17 cellular contexts compared by ENCODE assay signal in genomic region chr7:48528689-48529088, GRCh38.
DNase-seq lines count a peak whose midpoint lies in the region; ATAC-seq, FAIRE-seq and TF ChIP-seq lines count a peak whose summit lies in the region.
"Had no signal": no experiment of that assay in that cellular context is flagged by ENCODE, and none has a peak within 500 bp of the region (broad histone marks: within the 10 kb centered on the region; RNA-seq: fewer than 3 reads in every experiment).

No MANE protein-coding gene starts in this region.

- no peak overlapping the region for H2BK15ac ChIP-seq in H1 (ENCODE audit: low read length)

- POLR2A ChIA-PET in H1 (lab: Charles Lee; ENCODE audit: partially characterized antibody) = no interaction called here

- H4K20me1 ChIP-seq in H1 (replicated peaks in 1 of 2; ENCODE audit: control insufficient read depth in 1 of 2, insufficient read depth in 2 of 2, low read length in 2 of 2) = no peaks in the 10 kb centered on the region

- H3K27me3 ChIP-seq in H1 (replicated peaks in 1 of 4; ENCODE audit: control insufficient read depth in 3 of 4, extremely low read depth in 1 of 4, insufficient read depth in 3 of 4, low read length in 3 of 4) = no peaks in the 10 kb centered on the region
- H3K27me3 ChIP-seq: suprapubic skin had no signal

- no peak overlapping the region for H3K4me2 ChIP-seq in H1 (ENCODE audit: insufficient read depth in 1 of 2, low read depth in 2 of 2, low read length in 2 of 2)

- no peak overlapping the region for H3K27ac ChIP-seq in H1 (ENCODE audit: low read depth, low read length)
- H3K27ac ChIP-seq: C4-2B, suprapubic skin had no signal

- H3K4ac ChIP-seq in H1 (replicated peaks; ENCODE audit: insufficient read length, low read depth, low read length) = no peak overlapping the region

- H2BK12ac ChIP-seq in H1 (ENCODE audit: low read depth, low read length) = no peak overlapping the region

- TF ChIP-seq POLR2A in H1 (IDR thresholded peaks at IDR 0.05; ENCODE audit: control extremely low read depth in 1 of 2, low read depth in 2 of 2, low read length in 2 of 2) = no peak

- H3K56ac ChIP-seq in H1 (replicated peaks; ENCODE audit: insufficient read length, low read depth, low read length) = no peak overlapping the region

- no peak for TF ChIP-seq EP300 in H1 (IDR thresholded peaks at IDR 0.05; ENCODE audit: borderline replicate concordance in 1 of 2, low read depth in 2 of 2, low read length in 2 of 2)

- no peaks in the 10 kb centered on the region for H3K23me2 ChIP-seq in H1 (ENCODE audit: low read depth, low read length)

- no peak overlapping the region for H4K5ac ChIP-seq in H1 (ENCODE audit: insufficient read length, low read depth, low read length)

- no peak overlapping the region for H2BK5ac ChIP-seq in H1 (ENCODE audit: low read depth, low read length)

- TF ChIP-seq RAD21 in H1 (IDR thresholded peaks at IDR 0.05 in 1 of 2, conservative IDR thresholded peaks at IDR 0.05 in 1 of 2; ENCODE audit: low read depth in 2 of 2, low read length in 2 of 2) = peak; percentile 22 to 40; a peak in 3 of 4 replicates

- no peak overlapping the region for H4K8ac ChIP-seq in H1 (ENCODE audit: extremely low read depth, insufficient read depth, low read length)

- H3K9ac ChIP-seq in H1 (replicated peaks in 1 of 4; ENCODE audit: extremely low read depth in 1 of 4, low read depth in 3 of 4, low read length in 3 of 4) = no peak overlapping the region

- no peak for FAIRE-seq in H1 (lab: Jason Lieb, UNC)
- FAIRE-seq in urothelium cell line (lab: Jason Lieb, UNC) = peak; percentile 23

- no peaks in the 10 kb centered on the region for H3K79me1 ChIP-seq in H1 (ENCODE audit: low read depth, low read length)

- no peak overlapping the region for H2AFZ ChIP-seq in H1 (ENCODE audit: low read length)

- no peak overlapping the region for H2BK120ac ChIP-seq in H1 (replicated peaks; ENCODE audit: low read depth, low read length)

- no peak overlapping the region for H2BK20ac ChIP-seq in H1 (ENCODE audit: low read length)

- no peak overlapping the region for H4K91ac ChIP-seq in H1 (replicated peaks; ENCODE audit: insufficient read length, low read length)

- H3K4me1 ChIP-seq in H1 (replicated peaks in 1 of 4; ENCODE audit: control insufficient read depth in 3 of 4, insufficient read depth in 4 of 4, low read length in 3 of 4) = peaks cover 0 to 4% (median 0%) of the 10 kb centered on the region in 4 experiments; a peak in 1 of 7 replicates
- H3K4me1 ChIP-seq: suprapubic skin had no signal

- H3K14ac ChIP-seq in H1 (ENCODE audit: insufficient read length) = no peak overlapping the region

- no peak overlapping the region for H3K4me3 ChIP-seq in H1 (ENCODE audit: extremely low read depth in 1 of 4, insufficient read depth in 2 of 4, low read depth in 3 of 4, low read length in 4 of 4)
- H3K4me3 ChIP-seq: suprapubic skin had no signal

- DNase-seq in SKM-1 treated with dmso at 0.1 percent for 144 hours (lab: John Stamatoyannopoulos, UW; ENCODE audit: unreplicated experiment) = peak; percentile 8
- no peak for DNase-seq in SKM-1 (lab: John Stamatoyannopoulos, UW; ENCODE audit: unreplicated experiment)
- peak; percentile 37 for DNase-seq in MV-4-11 (lab: John Stamatoyannopoulos, UW)
- DNase-seq in H1 (ENCODE audit: low read depth in 1 of 2, low spot score in 2 of 2) = peak in 1 of 2 experiments; percentile 3
- no peak for DNase-seq in urothelium cell line (ENCODE audit: low spot score)
- no peak for DNase-seq in activated effector memory CD4-positive, alpha-beta T cell treated with Interleukin-2 at 50 U/mL for 16 hours
- DNase-seq in GF-D8 (lab: John Stamatoyannopoulos, UW) = no peak
- no peak for DNase-seq in left colon
- DNase-seq: activated CD4-positive, alpha-beta memory T cell treated with anti-CD3 and anti-CD28 coated beads, Interleukin-2, amount 10 ng/mL, durations not matched to agents 7 days and 5 days; activated T-cell treated with anti-CD3 and anti-CD28 coated beads, Interleukin-2, amount 50 U/mL, for 24 hours; hippocampal formation; NCI-H1417 treated with DMSO at 0.1 percent for 48 hours; NCI-H2171 treated with DMSO at 0.1 percent for 48 hours; stimulated activated CD8-positive, alpha-beta memory T cell treated with anti-CD3 and anti-CD28 coated beads, Interleukin-4, amount 100 ng/mL, for 48 hours had no signal

- H3K18ac ChIP-seq in H1 (ENCODE audit: extremely low read depth, low read length) = no peak overlapping the region

- WGBS in H1 (ENCODE audit: extremely low coverage in 1 of 2, insufficient coverage in 1 of 2, insufficient read length in 1 of 2, insufficient replicate concordance in 2 of 2, low coverage in 1 of 2, low lambda C conversion rate in 2 of 2, missing lambda C conversion rate in 1 of 2), 2 experiments = 67% methylated on average over 2 of the region's 2 CpGs; no CpG with 5 or more reads in 1 of the 2 experiments

- no peaks in the 10 kb centered on the region for H3K9me3 ChIP-seq in H1 (ENCODE audit: insufficient read depth in 2 of 2, low read depth in 1 of 2, low read length in 1 of 2)
- H3K9me3 ChIP-seq: suprapubic skin had no signal

- no peaks in the 10 kb centered on the region for H3K36me3 ChIP-seq in H1 (ENCODE audit: control insufficient read depth in 2 of 4, insufficient read depth in 4 of 4, low read length in 3 of 4)
- H3K36me3 ChIP-seq: suprapubic skin had no signal

- TF ChIP-seq CTCF in H1 (IDR thresholded peaks at IDR 0.05; ENCODE audit: control extremely low read depth in 1 of 3, insufficient read depth in 1 of 3, low read depth in 1 of 3, low read length in 3 of 3) = peak; percentile 20 to 36 (median 27)

- H3K79me2 ChIP-seq in H1 (ENCODE audit: control insufficient read depth in 1 of 2, insufficient read depth in 2 of 2, low read length in 2 of 2) = no peaks in the 10 kb centered on the region

- H2AK5ac ChIP-seq in H1 (ENCODE audit: low read depth, low read length) = no peak overlapping the region

- CTCF ChIA-PET in H1 (lab: Charles Lee; ENCODE audit: partially characterized antibody) = interaction anchor here (0.7 kb wide), 1 partner anchor 101 kb away, joined by 3 read pairs; no protein-coding TSS in a partner anchor

- no peak for ATAC-seq in left colon
- ATAC-seq: HCT116 had no signal

- intact Hi-C loops in left colon (cut with DNase I, micrococcal nuclease) = no loop called here

- no peak overlapping the region for H3K23ac ChIP-seq in H1 (ENCODE audit: insufficient read length)

TF ChIP-seq in H1, 55 proteins besides CTCF, POLR2A, EP300 and RAD21:
- no peak for TF ChIP-seq CBX8 (IDR thresholded peaks at IDR 0.05; ENCODE audit: borderline replicate concordance, low read depth, low read length)
- TF ChIP-seq CREB1 (IDR thresholded peaks at IDR 0.05) = no peak
- TF ChIP-seq ATF3 (IDR thresholded peaks at IDR 0.05; ENCODE audit: insufficient read depth, low read depth, low read length) = no peak
- TF ChIP-seq POLR2AphosphoS5 (IDR thresholded peaks at IDR 0.05; ENCODE audit: low read depth, low read length) = no peak
- TF ChIP-seq ASH2L (IDR thresholded peaks at IDR 0.05; ENCODE audit: low read length) = no peak
- TF ChIP-seq JUND (IDR thresholded peaks at IDR 0.05; ENCODE audit: low read length) = no peak
- TF ChIP-seq TAF1 (IDR thresholded peaks at IDR 0.05; ENCODE audit: low read depth, low read length) = no peak
- no peak for TF ChIP-seq SIN3A (conservative IDR thresholded peaks at IDR 0.05 in 1 of 2, IDR thresholded peaks at IDR 0.05 in 1 of 2; ENCODE audit: low read depth in 1 of 2, low read length in 2 of 2)

Comparison
In these comparisons a context has a peak if more than half of its experiments do, and no peak if none do; other contexts are left out.
1. DNase-seq: peak in SKM-1 treated with dmso at 0.1 percent for 144 hours (single experiment) and MV-4-11 (single experiment); none in SKM-1 (single experiment), urothelium cell line (single experiment), activated effector memory CD4-positive, alpha-beta T cell treated with Interleukin-2 at 50 U/mL for 16 hours (single experiment), GF-D8 (single experiment) and left colon (0 of 2).